Comparison of ENCODE assay signal across 23 cellular contexts in the genomic region with DNA sequence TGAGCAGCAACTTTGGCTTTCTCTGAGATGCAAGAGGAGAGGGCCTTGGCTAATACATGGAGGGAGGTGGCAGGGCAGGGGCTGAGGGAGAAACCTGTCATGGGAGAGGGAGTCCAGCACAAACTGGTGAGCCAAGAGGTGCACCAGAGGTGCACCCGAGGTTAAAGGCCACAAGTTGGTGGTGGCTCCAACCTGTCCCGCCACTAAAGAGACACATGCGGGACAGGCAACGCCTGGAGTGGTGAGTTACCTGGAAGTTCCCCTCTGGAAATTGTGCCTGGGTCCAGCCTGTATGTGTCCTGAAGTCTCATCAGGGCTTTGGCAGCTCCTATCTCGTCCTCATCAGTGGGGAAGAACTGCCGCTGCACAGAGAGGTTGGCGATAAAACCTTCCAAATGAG. TPM values are rescaled to one million over a fixed set of nuclear protein-coding genes. Genes with fewer than 3 reads are reported as not detected.
"Had no signal": no experiment of that assay in that cellular context is flagged by ENCODE, and none has a peak within 500 bp of the region (broad histone marks: within the 10 kb centered on the region; RNA-seq: fewer than 3 reads in every experiment).

No MANE protein-coding gene starts in this region.

- H3K9me3 ChIP-seq: left lung, lower lobe of right lung, mucosa of descending colon, neutrophil, pancreas, suprapubic skin had no signal

- ATAC-seq: effector memory CD8-positive, alpha-beta T cell; left lung; lower lobe of right lung; mucosa of descending colon; natural killer cell treated with Interleukin-12 subunit alpha and Interleukin-12 subunit beta and Interleukin-15 and Interleukin-18, amount 100 ng/mL, for 72 hours; pancreas; stimulated activated naive CD8-positive, alpha-beta T cell treated with anti-CD3 and anti-CD28 coated beads, Interleukin-15, amount 100 ng/mL, for 72 hours had no signal

- FAIRE-seq: endometrium, frontal cortex, kidney, pancreas, small intestine had no signal

- DNase-seq: cortex of kidney; effector memory CD8-positive, alpha-beta T cell; erythroblast; kidney; left lung; lower lobe of right lung; mucosa of descending colon; naive B cell; pancreas; small intestine; stimulated activated CD4-positive, alpha-beta T cell treated with anti-CD3 and anti-CD28 coated beads, Interleukin-12 subunit alpha, Interleukin-12 subunit beta, amount 100 ng/mL, for 4 hours; stimulated activated CD4-positive, alpha-beta T cell treated with anti-CD3 and anti-CD28 coated beads, Interleukin-1b, Interleukin-23, amount 100 ng/mL, for 48 hours; stimulated activated CD4-positive, alpha-beta T cell treated with anti-CD3 and anti-CD28 coated beads, Interleukin-4, amount 100 ng/mL, for 1 hour; stimulated activated CD8-positive, alpha-beta memory T cell treated with anti-CD3 and anti-CD28 coated beads, Interleukin-4, amount 100 ng/mL, for 48 hours; stimulated activated naive CD4-positive, alpha-beta T cell; stimulated activated naive CD8-positive, alpha-beta T cell treated with anti-CD3 and anti-CD28 coated beads, Interleukin-15, amount 100 ng/mL, for 72 hours; trophoblast cell had no signal

- H3K4me3 ChIP-seq: hepatocyte, left lung, lower lobe of right lung, mucosa of descending colon, pancreas, suprapubic skin had no signal

- H3K36me3 ChIP-seq: neutrophil had no signal

- H3K27ac ChIP-seq: left lung, neutrophil had no signal

- H3K27me3 ChIP-seq: hepatocyte, left lung, neutrophil, pancreas, suprapubic skin had no signal

RNA-seq across cellular contexts. Expression of a gene that starts 43.8 kb away (rescaled TPM):
- total RNA-seq: natural killer cell treated with Interleukin-12 subunit alpha and Interleukin-12 subunit beta and Interleukin-15 and Interleukin-18, amount 100 ng/mL, for 72 hours had no signal
